In genomic region chr6:79203753-79204253, GRCh38 we compare ENCODE assay signal across 27 cellular contexts.
"Had no signal": no experiment of that assay in that cellular context is flagged by ENCODE, and none has a peak within 500 bp of the region (broad histone marks: within the 10 kb centered on the region; RNA-seq: fewer than 3 reads in every experiment).

No MANE protein-coding gene starts in this region.

- H3K4me3 ChIP-seq: dorsolateral prefrontal cortex, gastrocnemius medialis, hepatocyte, left lung, lower lobe of right lung, ovary, smooth muscle cell, stomach, thyroid gland, vagina had no signal

- H3K27ac ChIP-seq: epithelial cell of prostate, gastrocnemius medialis, hepatocyte, left lung, lower lobe of right lung, ovary, stomach, thyroid gland, vagina had no signal

- H2AFZ ChIP-seq: hepatocyte had no signal

- ATAC-seq: esophagus mucosa; gastrocnemius medialis; left lung; lower lobe of right lung; naive thymus-derived CD8-positive, alpha-beta T cell; sciatic nerve; stimulated activated effector memory CD8-positive, alpha-beta T cell treated with anti-CD3 and anti-CD28 coated beads, Interleukin-12 subunit alpha, Interleukin-12 subunit beta, amount 100 ng/mL, for 72 hours had no signal

- H3K4me3 Mint-ChIP-seq: naive thymus-derived CD8-positive, alpha-beta T cell; nephron progenitor cell; stimulated activated effector memory CD8-positive, alpha-beta T cell treated with anti-CD3 and anti-CD28 coated beads, Interleukin-12 subunit alpha, Interleukin-12 subunit beta, amount 100 ng/mL, for 72 hours had no signal

- H3K4me2 ChIP-seq: hepatocyte, smooth muscle cell had no signal

- H3K27me3 ChIP-seq: dorsolateral prefrontal cortex, gastrocnemius medialis, hepatocyte, left lung, ovary, stomach, thyroid gland, vagina had no signal

- H3K36me3 ChIP-seq: ovary, vagina had no signal

- DNase-seq: dorsolateral prefrontal cortex; effector CD4-positive, alpha-beta T cell; foreskin fibroblast; gastrocnemius medialis; head of caudate nucleus; left cardiac atrium; lower lobe of right lung; naive thymus-derived CD8-positive, alpha-beta T cell; nephron progenitor cell; nucleus accumbens; ovary; retina; stimulated activated CD4-positive, alpha-beta T cell treated with anti-CD3 and anti-CD28 coated beads, Interleukin-12 subunit alpha, Interleukin-12 subunit beta, amount 100 ng/mL, for 4 hours; stimulated activated CD4-positive, alpha-beta T cell treated with anti-CD3 and anti-CD28 coated beads, Interleukin-1b, Interleukin-23, amount 100 ng/mL, for 48 hours; stimulated activated CD4-positive, alpha-beta T cell treated with anti-CD3 and anti-CD28 coated beads, Interleukin-4, amount 100 ng/mL, for 24 hours; stimulated activated naive CD4-positive, alpha-beta T cell treated with Interleukin-2 at 50 U/mL for 16 hours; stomach; thyroid gland; trophoblast cell had no signal

- H3K4me1 ChIP-seq: gastrocnemius medialis, lower lobe of right lung, stomach, thyroid gland, vagina had no signal

- H3K27me3 Mint-ChIP-seq: naive thymus-derived CD8-positive, alpha-beta T cell had no signal

- H3K79me2 ChIP-seq: hepatocyte had no signal

- H3K9me3 Mint-ChIP-seq: naive thymus-derived CD8-positive, alpha-beta T cell; stimulated activated effector memory CD8-positive, alpha-beta T cell treated with anti-CD3 and anti-CD28 coated beads, Interleukin-12 subunit alpha, Interleukin-12 subunit beta, amount 100 ng/mL, for 72 hours had no signal

- H3K27ac Mint-ChIP-seq: nephron progenitor cell; stimulated activated effector memory CD8-positive, alpha-beta T cell treated with anti-CD3 and anti-CD28 coated beads, Interleukin-12 subunit alpha, Interleukin-12 subunit beta, amount 100 ng/mL, for 72 hours had no signal

- H3K4me1 Mint-ChIP-seq: naive thymus-derived CD8-positive, alpha-beta T cell; stimulated activated effector memory CD8-positive, alpha-beta T cell treated with anti-CD3 and anti-CD28 coated beads, Interleukin-12 subunit alpha, Interleukin-12 subunit beta, amount 100 ng/mL, for 72 hours had no signal
